In genomic region chr4:158004101-158004500, GRCh38 we compare ENCODE assay signal across 27 cellular contexts.
"Had no signal": no experiment of that assay in that cellular context is flagged by ENCODE, and none has a peak within 500 bp of the region (broad histone marks: within the 10 kb centered on the region; RNA-seq: fewer than 3 reads in every experiment).

No MANE protein-coding gene starts in this region.

- ATAC-seq: foreskin keratinocyte, left lung, mucosa of descending colon, T-helper 17 cell had no signal

- H3K36me3 Mint-ChIP-seq: activated CD4-positive, alpha-beta memory T cell treated with anti-CD3 and anti-CD28 coated beads for 36 hours; activated naive CD8-positive, alpha-beta T cell treated with anti-CD3 and anti-CD28 coated beads, Interleukin-2, amount 10 ng/mL, durations not matched to agents 7 days and 5 days had no signal

- H3K27me3 Mint-ChIP-seq: activated naive CD8-positive, alpha-beta T cell treated with anti-CD3 and anti-CD28 coated beads, Interleukin-2, amount 10 ng/mL, durations not matched to agents 7 days and 5 days; progenitor cell of endocrine pancreas had no signal

- H3K4me1 Mint-ChIP-seq: activated CD4-positive, alpha-beta T cell treated with anti-CD3 and anti-CD28 coated beads, Interleukin-2, amount 10 ng/mL, durations not matched to agents 24 days and 14 days; activated naive CD8-positive, alpha-beta T cell treated with anti-CD3 and anti-CD28 coated beads, Interleukin-2, amount 10 ng/mL, durations not matched to agents 7 days and 5 days had no signal

- H3K9me3 Mint-ChIP-seq: activated CD4-positive, alpha-beta memory T cell treated with anti-CD3 and anti-CD28 coated beads for 36 hours; activated CD4-positive, alpha-beta T cell treated with anti-CD3 and anti-CD28 coated beads, Interleukin-2, amount 10 ng/mL, durations not matched to agents 24 days and 14 days; activated naive CD4-positive, alpha-beta T cell treated with anti-CD3 and anti-CD28 coated beads for 36 hours; activated naive CD8-positive, alpha-beta T cell treated with anti-CD3 and anti-CD28 coated beads, Interleukin-2, amount 10 ng/mL, durations not matched to agents 7 days and 5 days; activated T-helper 1 cell treated with anti-CD3 and anti-CD28 coated beads, Interleukin-12 subunit alpha, Interleukin-12 subunit beta, Interleukin-2, Interleukin-4 antibody, amounts not matched to agents 30 ng/mL and 10 ng/mL and 1 ng/mL, durations not matched to agents 14 hours and 24 hours and 36 hours had no signal

- H3K4me3 Mint-ChIP-seq: activated CD4-positive, alpha-beta memory T cell treated with anti-CD3 and anti-CD28 coated beads for 36 hours; activated CD4-positive, alpha-beta T cell treated with anti-CD3 and anti-CD28 coated beads, Interleukin-2, amount 10 ng/mL, durations not matched to agents 24 days and 14 days; activated naive CD4-positive, alpha-beta T cell treated with anti-CD3 and anti-CD28 coated beads for 36 hours; activated naive CD8-positive, alpha-beta T cell treated with anti-CD3 and anti-CD28 coated beads, Interleukin-2, amount 10 ng/mL, durations not matched to agents 7 days and 5 days; activated T-helper 1 cell treated with anti-CD3 and anti-CD28 coated beads, Interleukin-12 subunit alpha, Interleukin-12 subunit beta, Interleukin-2, Interleukin-4 antibody, amounts not matched to agents 30 ng/mL and 10 ng/mL and 1 ng/mL, durations not matched to agents 14 hours and 24 hours and 36 hours; T-helper 17 cell had no signal

- H3K4me3 ChIP-seq: ascending aorta, esophagus muscularis mucosa, left lung, lung, mucosa of descending colon, spleen, suprapubic skin, tibial nerve had no signal

- H3K27me3 ChIP-seq: ascending aorta, brain microvascular endothelial cell, esophagus muscularis mucosa, foreskin keratinocyte, left lung, spleen, suprapubic skin, tibial nerve had no signal

- H3K36me3 ChIP-seq: ascending aorta, brain microvascular endothelial cell, esophagus muscularis mucosa, left lung, spleen, suprapubic skin, tibial nerve, WERI-Rb-1 had no signal

- DNase-seq: activated CD4-positive, alpha-beta memory T cell treated with anti-CD3 and anti-CD28 coated beads for 36 hours; activated CD4-positive, alpha-beta T cell treated with anti-CD3 and anti-CD28 coated beads, Interleukin-2, amount 10 ng/mL, durations not matched to agents 24 days and 14 days; activated CD4-positive, CD25-positive, alpha-beta regulatory T cell treated with anti-CD3 and anti-CD28 coated beads, Interleukin-2, amount 50 U/mL, for 72 hours; activated CD8-positive, alpha-beta memory T cell treated with anti-CD3 and anti-CD28 coated beads, Interleukin-2, amount 50 U/mL, for 4 hours; activated effector memory CD4-positive, alpha-beta T cell treated with anti-CD3 and anti-CD28 coated beads, Interleukin-2, amount 50 U/mL, for 16 hours; activated naive CD4-positive, alpha-beta T cell treated with anti-CD3 and anti-CD28 coated beads for 36 hours; activated naive CD8-positive, alpha-beta T cell treated with anti-CD3 and anti-CD28 coated beads, Interleukin-2, amount 10 ng/mL, durations not matched to agents 7 days and 5 days; activated T-cell treated with anti-CD3 and anti-CD28 coated beads, Interleukin-2, amount 50 U/mL, for 1 hour; brain microvascular endothelial cell; caudate nucleus; cortex of kidney; foreskin keratinocyte; left lung; mucosa of descending colon; retina; spleen; stimulated activated naive CD4-positive, alpha-beta T cell; T-helper 17 cell; T1000; WERI-Rb-1 had no signal

- H3K27ac Mint-ChIP-seq: activated CD4-positive, alpha-beta memory T cell treated with anti-CD3 and anti-CD28 coated beads for 36 hours; activated CD4-positive, alpha-beta T cell treated with anti-CD3 and anti-CD28 coated beads, Interleukin-2, amount 10 ng/mL, durations not matched to agents 24 days and 14 days; activated naive CD4-positive, alpha-beta T cell treated with anti-CD3 and anti-CD28 coated beads for 36 hours; activated naive CD8-positive, alpha-beta T cell treated with anti-CD3 and anti-CD28 coated beads, Interleukin-2, amount 10 ng/mL, durations not matched to agents 7 days and 5 days; activated T-helper 1 cell treated with anti-CD3 and anti-CD28 coated beads, Interleukin-12 subunit alpha, Interleukin-12 subunit beta, Interleukin-2, Interleukin-4 antibody, amounts not matched to agents 30 ng/mL and 10 ng/mL and 1 ng/mL, durations not matched to agents 14 hours and 24 hours and 36 hours; progenitor cell of endocrine pancreas; T-helper 17 cell had no signal

- H3K4me1 ChIP-seq: foreskin keratinocyte had no signal

- H3K27ac ChIP-seq: ascending aorta, brain microvascular endothelial cell, foreskin keratinocyte, left lung, suprapubic skin, WERI-Rb-1 had no signal

- H3K9me3 ChIP-seq: ascending aorta, esophagus muscularis mucosa, left lung, mucosa of descending colon, spleen, suprapubic skin, tibial nerve had no signal
